1 cellular context compared by ENCODE assay signal in genomic region chr20:24488800-24489175, GRCh38.
TF ChIP-seq lines count a peak whose summit lies in the region.

No MANE protein-coding gene starts in this region.

TF ChIP-seq in H1, 55 proteins besides CTCF, POLR2A, EP300 and RAD21 (continued from another document):
- TF ChIP-seq ATF2 (IDR thresholded peaks at IDR 0.05; ENCODE audit: low read length), result no peak
